17 cellular contexts compared by ENCODE assay signal in genomic region chrX:103540145-103540544, GRCh38. TPM values are rescaled to one million over a fixed set of nuclear protein-coding genes. Genes with fewer than 3 reads are reported as not detected.
A peak's percentile ranks its signal among the peaks of the same experiment; 100 is the strongest.
DNase-seq lines count a peak whose midpoint lies in the region; ATAC-seq, FAIRE-seq and TF ChIP-seq lines count a peak whose summit lies in the region.
"Had no signal": no experiment of that assay in that cellular context is flagged by ENCODE, and none has a peak within 500 bp of the region (broad histone marks: within the 10 kb centered on the region; RNA-seq: fewer than 3 reads in every experiment).

No MANE protein-coding gene starts in this region.

- H4K8ac ChIP-seq in mesenchymal stem cell (ENCODE audit: low read length) = no peak overlapping the region

- in situ Hi-C loops in HepG2 (cut with HindIII; ENCODE audit: extremely low pct_ligation_motif_present, low pct_unique_long_range_greater_than_20kb) = loop anchor here (25.0 kb wide), 2 partner anchors 272 to 572 kb away; partner anchors contain the start of gene ZCCHC18
- in situ Hi-C loops in HAP-1 (cut with MboI; ENCODE audit: low sequenced_read_pairs) = no loop called here

- H3K18ac ChIP-seq in mesenchymal stem cell (ENCODE audit: low read depth in 1 of 2, low read length in 2 of 2) = no peak overlapping the region

- H4K20me1 ChIP-seq in HepG2 (ENCODE audit: insufficient read depth, low read length) = no peaks in the 10 kb centered on the region

- H2BK120ac ChIP-seq in mesenchymal stem cell (ENCODE audit: low read depth, low read length) = no peak overlapping the region

- H3K23ac ChIP-seq in mesenchymal stem cell (ENCODE audit: low read length in 2 of 2) = no peak overlapping the region

- H3K9ac ChIP-seq in liver (ENCODE audit: low read depth in 1 of 2, low read length in 2 of 2) = no peak overlapping the region
- no peak overlapping the region for H3K9ac ChIP-seq in HepG2 (ENCODE audit: insufficient read depth, low read depth, low read length)
- peak overlapping the region; percentile 11 for H3K9ac ChIP-seq in mesenchymal stem cell (ENCODE audit: low read length)

- H3K27me3 ChIP-seq in liver (ENCODE audit: control insufficient read depth in 4 of 4, insufficient read depth in 4 of 4, low read length in 3 of 4) (no peaks in the 10 kb centered on the region), HepG2 (ENCODE audit: control insufficient read depth in 1 of 2, insufficient read depth in 2 of 2, low read length in 2 of 2) (no peaks in the 10 kb centered on the region), mesenchymal stem cell (ENCODE audit: control insufficient read depth in 1 of 2, insufficient read depth in 1 of 2, low read length in 2 of 2) (peaks cover 0 to 19% of the 10 kb centered on the region in 2 experiments), HAP-1 (ENCODE audit: low read depth) (no peaks in the 10 kb centered on the region)

- no peak overlapping the region for H2AK5ac ChIP-seq in mesenchymal stem cell (ENCODE audit: low read length, severe bottlenecking)

- POLR2A ChIA-PET in HepG2 (lab: Yijun Ruan, JAX) = no interaction called here

- no peak overlapping the region for H2BK15ac ChIP-seq in mesenchymal stem cell (ENCODE audit: low read depth, poor library complexity, severe bottlenecking)

- FAIRE-seq in HepG2 (lab: Jason Lieb, UNC) = no peak
- FAIRE-seq: G401.6 had no signal

- H3K4me2 ChIP-seq in HepG2 (ENCODE audit: low read depth, low read length) (no peak overlapping the region), mesenchymal stem cell (ENCODE audit: low read length, poor library complexity, severe bottlenecking) (no peak overlapping the region)

- CTCF ChIA-PET in HepG2 (lab: Yijun Ruan, JAX; ENCODE audit: low intra/inter-chr PET ratio, low total read pairs) = no interaction called here

- TF ChIP-seq POLR2A in HepG2 (IDR thresholded peaks at IDR 0.05; ENCODE audit: insufficient read depth in 1 of 2, low read depth in 2 of 2, low read length in 2 of 2) = no peak

- no peak overlapping the region for H2BK5ac ChIP-seq in mesenchymal stem cell (ENCODE audit: low read depth, low read length, poor library complexity, severe bottlenecking)

- no peak overlapping the region for H4K91ac ChIP-seq in mesenchymal stem cell (ENCODE audit: low read length)

- TF ChIP-seq CTCF in liver (IDR thresholded peaks at IDR 0.05; ENCODE audit: low read depth, low read length, missing input control) (no peak), HepG2 (CRISPR knock-in tag; IDR thresholded peaks at IDR 0.05) (no peak)

- H3K79me1 ChIP-seq in mesenchymal stem cell (replicated peaks; ENCODE audit: low read length, poor library complexity, severe bottlenecking) = no peaks in the 10 kb centered on the region

- H3K4ac ChIP-seq in mesenchymal stem cell (ENCODE audit: low read depth in 1 of 2, low read length in 2 of 2) = no peak overlapping the region

- H3K4me1 ChIP-seq in liver (ENCODE audit: control insufficient read depth in 4 of 4, insufficient read depth in 4 of 4, low read length in 3 of 4) = no peaks in the 10 kb centered on the region
- no peaks in the 10 kb centered on the region for H3K4me1 ChIP-seq in HepG2 (ENCODE audit: insufficient read depth, low read length)
- H3K4me1 ChIP-seq in mesenchymal stem cell (ENCODE audit: control insufficient read depth, insufficient read depth, low read depth, low read length) = no peaks in the 10 kb centered on the region
- H3K4me1 ChIP-seq in HAP-1 = no peaks in the 10 kb centered on the region

- DNase-seq in HepG2 (ENCODE audit: low spot score) (no peak), epithelial cell of prostate (ENCODE audit: low read depth, low spot score) (no peak), mesenchymal stem cell (peak; percentile 10), HUDEP-2 (lab: John Stamatoyannopoulos, UW; ENCODE audit: unreplicated experiment in 76 of 76) (no peak), DMS 273 (lab: John Stamatoyannopoulos, UW; ENCODE audit: unreplicated experiment) (no peak), activated gamma-delta T cell treated with Interleukin-2 at 50 U/mL for 16 hours (no peak), HAP-1 (ENCODE audit: low spot score in 2 of 2) (no peak)
- DNase-seq: 8988T; activated gamma-delta T cell; caudate nucleus; CD4-positive, alpha-beta memory T cell; natural killer cell; stimulated activated CD8-positive, alpha-beta memory T cell treated with anti-CD3 and anti-CD28 coated beads, Interleukin-4, amount 100 ng/mL, for 48 hours had no signal

- no peaks in the 10 kb centered on the region for H3K79me2 ChIP-seq in HepG2 (ENCODE audit: insufficient read depth, low read length)

- H3K4me3 ChIP-seq in liver (ENCODE audit: low read depth in 1 of 3, low read length in 3 of 3) (no peak overlapping the region), HepG2 (replicated peaks in 1 of 3; ENCODE audit: insufficient read depth in 1 of 3, low read depth in 2 of 3, low read length in 3 of 3) (no peak overlapping the region), mesenchymal stem cell (ENCODE audit: insufficient read depth in 1 of 2, low read depth in 1 of 2, low read length in 2 of 2) (no peak overlapping the region), HAP-1 (no peak overlapping the region)

- no peak overlapping the region for H3K27ac ChIP-seq in liver (ENCODE audit: low read depth in 1 of 2, low read length in 2 of 2)
- H3K27ac ChIP-seq in HepG2 (ENCODE audit: extremely low read length, insufficient read depth, low read length) = no peak overlapping the region
- peak overlapping the region; percentile 71 for H3K27ac ChIP-seq in epithelial cell of prostate
- no peak overlapping the region for H3K27ac ChIP-seq in mesenchymal stem cell (ENCODE audit: low read length, poor library complexity, severe bottlenecking)

- intact Hi-C loops in HepG2 (cut with micrococcal nuclease; ENCODE audit: unreplicated experiment) = no loop called here

- H3K9me3 ChIP-seq in liver (ENCODE audit: control insufficient read depth in 4 of 4, low read length in 3 of 4) = no peaks in the 10 kb centered on the region
- H3K9me3 ChIP-seq in HepG2 (ENCODE audit: low read length) = no peaks in the 10 kb centered on the region
- H3K9me3 ChIP-seq in mesenchymal stem cell (ENCODE audit: control insufficient read depth, low read length) = no peaks in the 10 kb centered on the region
- H3K9me3 ChIP-seq in HAP-1 = no peaks in the 10 kb centered on the region

- H3K14ac ChIP-seq in mesenchymal stem cell (ENCODE audit: low read length in 2 of 2) = no peak overlapping the region

- H2AFZ ChIP-seq in HepG2 (ENCODE audit: low read length) (no peak overlapping the region), mesenchymal stem cell (ENCODE audit: low read depth, low read length) (no peak overlapping the region)

- TF ChIP-seq RAD21 in liver (IDR thresholded peaks at IDR 0.05) (no peak), HepG2 (CRISPR knock-in tag; IDR thresholded peaks at IDR 0.05) (no peak)

- no peaks in the 10 kb centered on the region for H3K36me3 ChIP-seq in liver (ENCODE audit: control insufficient read depth in 4 of 4, insufficient read depth in 3 of 4, low read depth in 1 of 4, low read length in 3 of 4)
- H3K36me3 ChIP-seq in HepG2 (replicated peaks in 1 of 2; ENCODE audit: control insufficient read depth in 1 of 2, insufficient read depth in 2 of 2, low read length in 2 of 2) = no peaks in the 10 kb centered on the region
- no peaks in the 10 kb centered on the region for H3K36me3 ChIP-seq in mesenchymal stem cell (ENCODE audit: control insufficient read depth in 1 of 2, insufficient read depth in 2 of 2, low read depth in 1 of 2, low read length in 2 of 2)
- no peaks in the 10 kb centered on the region for H3K36me3 ChIP-seq in HAP-1 (replicated peaks)

- TF ChIP-seq EP300 in HepG2 (IDR thresholded peaks at IDR 0.05; ENCODE audit: low read depth in 2 of 2, low read length in 2 of 2) (no peak), HepG2 (CRISPR knock-in tag; IDR thresholded peaks at IDR 0.05; ENCODE audit: borderline replicate concordance) (no peak)

- H2BK12ac ChIP-seq in mesenchymal stem cell (ENCODE audit: low read length in 2 of 2) = no peak overlapping the region

- BruUV-seq in HepG2 (replicated peaks; lab: Mats Ljungman, UMichigan) = no TSS peak

- no peak for ATAC-seq in HepG2
- ATAC-seq: left lobe of liver, natural killer cell had no signal

RNA-seq across cellular contexts. Expression of gene RAB40A, which starts 20.9 kb away (rescaled TPM):
- under 1 TPM; 0.09 to 0.33 TPM for total RNA-seq in liver
- polyA plus RNA-seq in liver = under 1 TPM; 0.03 to 0.06 TPM
- not detected in 2 replicates for total RNA-seq in HepG2 (2016; rRNA removed; fragmentation: Illumina TruSeq; extraction: Trizol)
- total RNA-seq in HepG2 (2016; cell fraction: cytosol; rRNA removed; fragmentation: Illumina TruSeq; extraction: Trizol; ENCODE audit: low read depth) = not detected in 2 replicates
- total RNA-seq in HepG2 (2016; cell fraction: insoluble cytoplasmic fraction; rRNA removed; fragmentation: Illumina TruSeq; extraction: Trizol) = not detected in 2 replicates
- not detected in 2 replicates for total RNA-seq in HepG2 (2016; cell fraction: membrane; rRNA removed; fragmentation: Illumina TruSeq; extraction: Trizol)
- total RNA-seq in HepG2 (2016; cell fraction: nucleus; rRNA removed; fragmentation: Illumina TruSeq; extraction: Trizol) = not detected in 2 replicates
- polyA plus RNA-seq in HepG2 (2011; rRNA removed) = 0.08 and 0.11 TPM in 2 replicates
- polyA plus RNA-seq in HepG2 (2011; cell fraction: cytosol; rRNA removed) = 0.04 and 0.05 TPM in 2 replicates
- 0.40 and 0.80 TPM in 2 replicates for polyA plus RNA-seq in HepG2 (2011; cell fraction: nucleus; rRNA removed)
- 0.07 and 0.17 TPM in 2 replicates for polyA plus RNA-seq in HepG2 (2012)
- not detected in 2 replicates for polyA plus RNA-seq in HepG2 (2016; cell fraction: cytosol; fragmentation: Illumina TruSeq; extraction: Trizol; ENCODE audit: low read depth)
- polyA plus RNA-seq in HepG2 (2016; cell fraction: insoluble cytoplasmic fraction; fragmentation: Illumina TruSeq; extraction: Trizol; ENCODE audit: low read depth) = not detected in 2 replicates
- not detected in 2 replicates for polyA plus RNA-seq in HepG2 (2016; cell fraction: membrane; fragmentation: Illumina TruSeq; extraction: Trizol; ENCODE audit: low read depth)
- polyA plus RNA-seq in HepG2 (2016; cell fraction: nucleus; fragmentation: Illumina TruSeq; extraction: Trizol; ENCODE audit: insufficient read depth, low read depth) = not detected in 2 replicates
- 0.05 and 0.18 TPM in 2 replicates for polyA minus RNA-seq in HepG2 (2011; rRNA and poly(A)+ RNA removed; ENCODE audit: low replicate concordance)
- not detected in 2 replicates for polyA minus RNA-seq in HepG2 (2011; cell fraction: cytosol; rRNA and poly(A)+ RNA removed)
- polyA minus RNA-seq in HepG2 (2011; cell fraction: nucleus; rRNA and poly(A)+ RNA removed) = 0.50 and 0.77 TPM in 2 replicates
- polyA plus RNA-seq in mesenchymal stem cell (2013, experiment 1 of 2) = 0.06 TPM
- 0.04 TPM for polyA plus RNA-seq in mesenchymal stem cell (2013, experiment 2 of 2)
- total RNA-seq: natural killer cell, pulmonary artery endothelial cell had no signal
- polyA plus RNA-seq: CD4-positive, alpha-beta memory T cell had no signal

RNA-seq across cellular contexts. Expression of gene TCEAL4, which starts 45.2 kb away (rescaled TPM):
- total RNA-seq in liver = 10 to 100 TPM in 1 of 2 donors, 1 to 10 TPM in 1; 6.3 to 23.7 TPM
- 10 to 100 TPM; 49.8 to 50.5 TPM for polyA plus RNA-seq in liver
- 31.0 and 36.1 TPM in 2 replicates for total RNA-seq in HepG2 (2016; rRNA removed; fragmentation: Illumina TruSeq; extraction: Trizol)
- 13.0 and 14.9 TPM in 2 replicates for total RNA-seq in HepG2 (2016; cell fraction: cytosol; rRNA removed; fragmentation: Illumina TruSeq; extraction: Trizol; ENCODE audit: low read depth)
- total RNA-seq in HepG2 (2016; cell fraction: insoluble cytoplasmic fraction; rRNA removed; fragmentation: Illumina TruSeq; extraction: Trizol) = 31.3 and 40.7 TPM in 2 replicates
- total RNA-seq in HepG2 (2016; cell fraction: membrane; rRNA removed; fragmentation: Illumina TruSeq; extraction: Trizol) = 13.2 and 13.9 TPM in 2 replicates
- 14.6 TPM in 2 replicates for total RNA-seq in HepG2 (2016; cell fraction: nucleus; rRNA removed; fragmentation: Illumina TruSeq; extraction: Trizol)
- 12.6 and 13.3 TPM in 2 replicates for polyA plus RNA-seq in HepG2 (2011; rRNA removed)
- 6.5 and 10.6 TPM in 2 replicates for polyA plus RNA-seq in HepG2 (2011; cell fraction: cytosol; rRNA removed)
- polyA plus RNA-seq in HepG2 (2011; cell fraction: nucleus; rRNA removed) = 8.1 and 10.6 TPM in 2 replicates
- polyA plus RNA-seq in HepG2 (2012) = 36.2 and 51.2 TPM in 2 replicates
- 10.2 and 12.2 TPM in 2 replicates for polyA plus RNA-seq in HepG2 (2016; cell fraction: cytosol; fragmentation: Illumina TruSeq; extraction: Trizol; ENCODE audit: low read depth)
- 66.3 and 74.1 TPM in 2 replicates for polyA plus RNA-seq in HepG2 (2016; cell fraction: insoluble cytoplasmic fraction; fragmentation: Illumina TruSeq; extraction: Trizol; ENCODE audit: low read depth)
- polyA plus RNA-seq in HepG2 (2016; cell fraction: membrane; fragmentation: Illumina TruSeq; extraction: Trizol; ENCODE audit: low read depth) = 12.4 and 16.1 TPM in 2 replicates
- 43.6 and 49.8 TPM in 2 replicates for polyA plus RNA-seq in HepG2 (2016; cell fraction: nucleus; fragmentation: Illumina TruSeq; extraction: Trizol; ENCODE audit: insufficient read depth, low read depth)
- polyA minus RNA-seq in HepG2 (2011; rRNA and poly(A)+ RNA removed; ENCODE audit: low replicate concordance) = 3.5 and 13.0 TPM in 2 replicates
- polyA minus RNA-seq in HepG2 (2011; cell fraction: cytosol; rRNA and poly(A)+ RNA removed) = 5.4 and 6.7 TPM in 2 replicates
- polyA minus RNA-seq in HepG2 (2011; cell fraction: nucleus; rRNA and poly(A)+ RNA removed) = 7.1 and 8.2 TPM in 2 replicates
- polyA plus RNA-seq in mesenchymal stem cell (2013, experiment 1 of 2) = 166 TPM
- polyA plus RNA-seq in mesenchymal stem cell (2013, experiment 2 of 2) = 162 TPM
